16 cellular contexts compared by ENCODE assay signal in genomic region chrX:133405498-133406180, GRCh38. TPM values are rescaled to one million over a fixed set of nuclear protein-coding genes. Genes with fewer than 3 reads are reported as not detected.
A peak's percentile ranks its signal among the peaks of the same experiment; 100 is the strongest.
DNase-seq lines count a peak whose midpoint lies in the region; ATAC-seq, FAIRE-seq and TF ChIP-seq lines count a peak whose summit lies in the region.
"Had no signal": no experiment of that assay in that cellular context is flagged by ENCODE, and none has a peak within 500 bp of the region (broad histone marks: within the 10 kb centered on the region; RNA-seq: fewer than 3 reads in every experiment).

No MANE protein-coding gene starts in this region.

- H3K4me1 Mint-ChIP-seq in endodermal cell, result peaks cover 60% of the 10 kb centered on the region
- H3K4me1 Mint-ChIP-seq in nephron, result peaks cover 52% of the 10 kb centered on the region
- H3K4me1 Mint-ChIP-seq in activated CD4-positive, alpha-beta memory T cell treated with anti-CD3 and anti-CD28 coated beads, Interleukin-2, amount 10 ng/mL, durations not matched to agents 7 days and 5 days, result peaks cover 4% of the 10 kb centered on the region
- H3K4me1 Mint-ChIP-seq: CD4-positive, CD25-positive, alpha-beta regulatory T cell had no signal

- peaks cover 44% of the 10 kb centered on the region for H3K36me3 ChIP-seq in endodermal cell (ENCODE audit: control insufficient read depth, insufficient read depth, low read length)
- H3K36me3 ChIP-seq: BLaER1 treated with 17β-estradiol and CSF1 and Interleukin-3, amounts not matched to agents 10 nM and 100 nM had no signal

- POLR2A ChIA-PET in A549 (lab: Yijun Ruan, JAX), result no interaction called here
- POLR2A ChIA-PET in activated CD4-positive, alpha-beta memory T cell treated with anti-CD3 and anti-CD28 coated beads, Interleukin-2, amount 10 ng/mL, durations not matched to agents 7 days and 5 days (lab: Charles Lee), result no interaction called here

- TF ChIP-seq EP300 in A549 (IDR thresholded peaks at IDR 0.05), result no peak

- ATAC-seq in A549 (no peak), HG03439 (IDR thresholded peaks at IDR 0.05; ENCODE audit: unreplicated experiment) (no peak)

- H3K27ac Mint-ChIP-seq in endodermal cell (peak overlapping the region; percentile 84), nephron (peak overlapping the region; percentile 9 to 28 (median 16))
- no peak overlapping the region for H3K27ac Mint-ChIP-seq in activated CD4-positive, alpha-beta memory T cell treated with anti-CD3 and anti-CD28 coated beads, Interleukin-2, amount 10 ng/mL, durations not matched to agents 7 days and 5 days
- H3K27ac Mint-ChIP-seq: CD4-positive, CD25-positive, alpha-beta regulatory T cell; HFFc6 had no signal

- no peaks in the 10 kb centered on the region for H3K9me3 ChIP-seq in A549
- no peaks in the 10 kb centered on the region for H3K9me3 ChIP-seq in endodermal cell (ENCODE audit: control insufficient read depth, low read length)

- 30% methylated on average over 4 of the region's 4 CpGs for WGBS in A549 (ENCODE audit: missing lambda C conversion rate)
- WGBS in endodermal cell (ENCODE audit: insufficient coverage in 1 of 2, insufficient read length in 1 of 2), 2 experiments, result 63 to 86% methylated on average over 1 to 4 of the region's 4 CpGs

- H3K4me3 ChIP-seq in A549 (no peak overlapping the region), endodermal cell (ENCODE audit: low read length) (no peak overlapping the region)
- H3K4me3 ChIP-seq: BLaER1 treated with 17β-estradiol and CSF1 and Interleukin-3, amounts not matched to agents 10 nM and 100 nM had no signal

- no peak for TF ChIP-seq POLR2A in A549 (IDR thresholded peaks at IDR 0.05; ENCODE audit: low read length)

- no peak for TF ChIP-seq RAD21 in A549 (conservative IDR thresholded peaks at IDR 0.05 in 1 of 2, IDR thresholded peaks at IDR 0.05 in 1 of 2)

- no peaks in the 10 kb centered on the region for H3K9me3 Mint-ChIP-seq in endodermal cell
- no peaks in the 10 kb centered on the region for H3K9me3 Mint-ChIP-seq in nephron
- no peaks in the 10 kb centered on the region for H3K9me3 Mint-ChIP-seq in activated CD4-positive, alpha-beta memory T cell treated with anti-CD3 and anti-CD28 coated beads, Interleukin-2, amount 10 ng/mL, durations not matched to agents 7 days and 5 days

- H3K4me1 ChIP-seq in A549 (no peaks in the 10 kb centered on the region), endodermal cell (ENCODE audit: control insufficient read depth, insufficient read depth, low read length) (no peaks in the 10 kb centered on the region)
- H3K4me1 ChIP-seq: BLaER1 treated with 17β-estradiol and CSF1 and Interleukin-3, amounts not matched to agents 10 nM and 100 nM had no signal

- TF ChIP-seq CTCF in A549 (IDR thresholded peaks at IDR 0.05), result no peak
- no peak for TF ChIP-seq CTCF in endodermal cell (conservative IDR thresholded peaks at IDR 0.05)
- no peak for TF ChIP-seq CTCF in nephron (IDR thresholded peaks at IDR 0.05; ENCODE audit: unreplicated experiment in 3 of 3)

- FAIRE-seq in A549 (lab: Jason Lieb, UNC), result peak; percentile 43

- CTCF ChIA-PET in A549 (lab: Yijun Ruan, JAX), result interaction anchor here (1.1 kb wide), 1 partner anchor 65 kb away, joined by 3 read pairs; no protein-coding TSS in a partner anchor
- CTCF ChIA-PET in activated CD4-positive, alpha-beta memory T cell treated with anti-CD3 and anti-CD28 coated beads, Interleukin-2, amount 10 ng/mL, durations not matched to agents 7 days and 5 days (lab: Charles Lee), result no interaction called here

- no peak overlapping the region for H3K27ac ChIP-seq in A549
- no peak overlapping the region for H3K27ac ChIP-seq in endodermal cell (ENCODE audit: low read depth, low read length)
- H3K27ac ChIP-seq: BLaER1 treated with 17β-estradiol and CSF1 and Interleukin-3, amounts not matched to agents 10 nM and 100 nM; HL-60 had no signal

- H3K9ac ChIP-seq in endodermal cell (ENCODE audit: extremely low read depth, low read length, poor library complexity, severe bottlenecking), result no peak overlapping the region
- H3K9ac ChIP-seq: BLaER1 treated with 17β-estradiol and CSF1 and Interleukin-3, amounts not matched to agents 10 nM and 100 nM had no signal

- no peak for DNase-seq in A549 (ENCODE audit: low read depth in 1 of 2, low spot score in 1 of 2)
- DNase-seq in amniotic epithelial cell (ENCODE audit: low read depth), result peak; percentile 70
- DNase-seq in endodermal cell, result peak; percentile 55
- no peak for DNase-seq in activated CD4-positive, alpha-beta memory T cell treated with anti-CD3 and anti-CD28 coated beads, Interleukin-2, amount 10 ng/mL, durations not matched to agents 7 days and 5 days
- no peak for DNase-seq in stimulated activated naive CD4-positive, alpha-beta T cell (lab: John Stamatoyannopoulos, UW)
- DNase-seq: 8988T; ACHN; Calu3; CD4-positive, CD25-positive, alpha-beta regulatory T cell; DMS 273 treated with DMSO at 0.1 percent for 48 hours; HCEC 1CT; HFFc6 had no signal

- H3K4me3 Mint-ChIP-seq in endodermal cell (no peak overlapping the region), nephron (no peak overlapping the region)
- no peak overlapping the region for H3K4me3 Mint-ChIP-seq in activated CD4-positive, alpha-beta memory T cell treated with anti-CD3 and anti-CD28 coated beads, Interleukin-2, amount 10 ng/mL, durations not matched to agents 7 days and 5 days
- H3K4me3 Mint-ChIP-seq: CD4-positive, CD25-positive, alpha-beta regulatory T cell; HFFc6 had no signal

- H3K36me3 Mint-ChIP-seq in endodermal cell (ENCODE audit: low read depth) (peaks cover 81% of the 10 kb centered on the region), nephron (ENCODE audit: low read depth) (peaks cover 9% of the 10 kb centered on the region)
- no peaks in the 10 kb centered on the region for H3K36me3 Mint-ChIP-seq in activated CD4-positive, alpha-beta memory T cell treated with anti-CD3 and anti-CD28 coated beads, Interleukin-2, amount 10 ng/mL, durations not matched to agents 7 days and 5 days (ENCODE audit: low read depth)
- H3K36me3 Mint-ChIP-seq: CD4-positive, CD25-positive, alpha-beta regulatory T cell had no signal

- no peaks in the 10 kb centered on the region for H3K27me3 ChIP-seq in endodermal cell (ENCODE audit: control insufficient read depth, insufficient read depth, low read length, poor library complexity, severe bottlenecking)

- no peak overlapping the region for H3K4me2 ChIP-seq in A549
- H3K4me2 ChIP-seq: BLaER1 treated with 17β-estradiol and CSF1 and Interleukin-3, amounts not matched to agents 10 nM and 100 nM had no signal

- H3K27me3 Mint-ChIP-seq in endodermal cell (ENCODE audit: insufficient read depth), result no peaks in the 10 kb centered on the region
- no peaks in the 10 kb centered on the region for H3K27me3 Mint-ChIP-seq in nephron (ENCODE audit: low read depth)
- peaks cover 4% of the 10 kb centered on the region for H3K27me3 Mint-ChIP-seq in activated CD4-positive, alpha-beta memory T cell treated with anti-CD3 and anti-CD28 coated beads, Interleukin-2, amount 10 ng/mL, durations not matched to agents 7 days and 5 days
- H3K27me3 Mint-ChIP-seq: CD4-positive, CD25-positive, alpha-beta regulatory T cell had no signal

TF ChIP-seq in A549, 52 proteins besides CTCF, POLR2A, EP300 and RAD21 (continues in another document):
- TF ChIP-seq SREBF2 (IDR thresholded peaks at IDR 0.05), result no peak
- no peak for TF ChIP-seq RNF2 (IDR thresholded peaks at IDR 0.05; ENCODE audit: borderline replicate concordance, low read depth)
- TF ChIP-seq REST (IDR thresholded peaks at IDR 0.05), result no peak
- TF ChIP-seq USF2 (IDR thresholded peaks at IDR 0.05), result no peak
- TF ChIP-seq ZFP36 (IDR thresholded peaks at IDR 0.05; ENCODE audit: borderline replicate concordance, partially characterized antibody), result no peak
- no peak for TF ChIP-seq HOXB13 (CRISPR knock-in tag; IDR thresholded peaks at IDR 0.05; ENCODE audit: low read depth)

RNA-seq across cellular contexts. Expression of gene GPC4, which starts 9.7 kb away (rescaled TPM):
- polyA plus RNA-seq in A549 (2011; rRNA removed) (0.03 TPM in 1 of 2 replicates, not detected in the other), A549 (2017; fragmentation: RNase III; extraction: RNeasy Plus Mini Kit Qiagen cat#74134 plus additional on column Dnase treatment) (0.01 TPM in 1 of 3 replicates, not detected in the others)
- polyA plus RNA-seq in A549 (2012; cell fraction: cytosol; rRNA removed), result 0.01 TPM in 1 of 2 replicates, not detected in the other
- polyA plus RNA-seq in A549 (2012; cell fraction: nucleus; rRNA removed), result 0.01 TPM in 1 of 2 replicates, not detected in the other
- not detected in 2 replicates for polyA minus RNA-seq in A549 (2011; rRNA and poly(A)+ RNA removed)
- total RNA-seq in endodermal cell, result 100 to 1,000 TPM; 281 to 829 TPM
- polyA plus RNA-seq in endodermal cell (2013, experiment 1 of 2), result 119 TPM
- polyA plus RNA-seq in endodermal cell (2013, experiment 2 of 2), result 101 TPM
- total RNA-seq in activated CD4-positive, alpha-beta memory T cell treated with anti-CD3 and anti-CD28 coated beads, Interleukin-2, amount 10 ng/mL, durations not matched to agents 7 days and 5 days, result not detected
- total RNA-seq: CD4-positive, CD25-positive, alpha-beta regulatory T cell; HFFc6 had no signal
- polyA plus RNA-seq: CD4-positive, CD25-positive, alpha-beta regulatory T cell had no signal

Comparison
In these comparisons a context has a peak if more than half of its experiments do, and no peak if none do; other contexts are left out.
1. DNase-seq: peak in amniotic epithelial cell (single experiment) and endodermal cell (single experiment); none in A549 (0 of 2), activated CD4-positive, alpha-beta memory T cell treated with anti-CD3 and anti-CD28 coated beads, Interleukin-2, amount 10 ng/mL, durations not matched to agents 7 days and 5 days (single experiment) and stimulated activated naive CD4-positive, alpha-beta T cell (0 of 6).
2. RNA of gene GPC4, which starts 9.7 kb away (total RNA-seq): 281 to 829 TPM in endodermal cell; not detected in activated CD4-positive, alpha-beta memory T cell treated with anti-CD3 and anti-CD28 coated beads, Interleukin-2, amount 10 ng/mL, durations not matched to agents 7 days and 5 days; every median in the first group is over 100 times any median in the second.